Comparison of ENCODE assay signal across 27 cellular contexts in the genomic region with DNA sequence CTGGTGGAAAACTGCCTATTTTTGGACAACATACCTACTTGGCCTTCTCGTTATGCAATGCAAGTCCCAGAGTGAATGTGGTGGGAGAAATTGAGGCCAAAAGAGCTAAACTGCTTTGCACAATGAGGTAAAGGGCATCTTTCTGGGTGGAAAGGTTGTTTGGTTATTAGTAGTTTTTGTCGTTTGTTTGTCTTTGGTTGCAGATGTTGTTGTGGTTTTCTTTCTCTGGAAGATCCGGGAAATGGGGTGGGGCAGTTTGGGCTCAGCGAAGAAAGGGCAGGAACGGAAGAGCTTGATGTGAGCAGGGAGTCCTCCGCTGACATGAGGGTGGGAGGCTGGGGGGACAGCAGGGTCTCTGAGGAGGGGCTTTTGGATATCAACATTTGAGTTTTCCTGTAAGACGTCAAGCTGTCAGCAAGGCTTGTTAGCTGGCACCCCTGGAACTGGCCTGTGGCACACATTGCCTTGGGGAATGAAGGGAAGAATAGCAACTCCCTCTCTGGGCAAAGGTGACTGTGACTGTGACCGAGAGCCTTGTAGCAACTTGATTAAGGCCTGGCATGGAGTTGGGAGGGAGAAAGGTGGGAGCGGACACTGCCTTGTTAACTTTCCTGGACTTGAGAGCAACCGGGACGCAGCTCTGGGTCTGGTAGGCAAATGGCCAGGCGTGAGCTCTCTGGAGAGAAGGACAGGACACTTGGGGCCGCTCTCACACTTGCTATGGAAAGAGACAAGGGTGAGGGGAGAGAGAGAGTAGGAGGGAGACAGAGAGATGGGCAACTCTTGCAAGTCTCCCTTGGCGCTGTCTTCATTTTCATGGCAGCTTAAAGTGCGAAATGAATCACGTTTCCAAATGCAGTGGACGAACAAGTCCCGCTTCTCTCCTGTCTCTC. TPM values are rescaled to one million over a fixed set of nuclear protein-coding genes. Genes with fewer than 3 reads are reported as not detected.
A peak's percentile ranks its signal among the peaks of the same experiment; 100 is the strongest.
DNase-seq lines count a peak whose midpoint lies in the region; ATAC-seq and TF ChIP-seq lines count a peak whose summit lies in the region.
"Had no signal": no experiment of that assay in that cellular context is flagged by ENCODE, and none has a peak within 500 bp of the region (broad histone marks: within the 10 kb centered on the region; RNA-seq: fewer than 3 reads in every experiment).

No MANE protein-coding gene starts in this region.

- POLR2A ChIA-PET in WTC11 (lab: Charles Lee), result interaction anchor here (0.5 kb wide), 1 partner anchor 50 kb away, joined by 3 read pairs; no protein-coding TSS in a partner anchor
- POLR2A ChIA-PET in naive thymus-derived CD4-positive, alpha-beta T cell (lab: Charles Lee), result no interaction called here

- H3K9me3 ChIP-seq in neural progenitor cell (ENCODE audit: low read depth), result no peaks in the 10 kb centered on the region
- no peaks in the 10 kb centered on the region for H3K9me3 ChIP-seq in naive thymus-derived CD4-positive, alpha-beta T cell (ENCODE audit: control insufficient read depth in 2 of 3, low read length in 3 of 3)
- H3K9me3 ChIP-seq: esophagus muscularis mucosa, upper lobe of left lung had no signal

- H3K36me3 ChIP-seq in GM23338 (ENCODE audit: insufficient read depth) (no peaks in the 10 kb centered on the region), neural progenitor cell (no peaks in the 10 kb centered on the region)
- no peaks in the 10 kb centered on the region for H3K36me3 ChIP-seq in naive thymus-derived CD4-positive, alpha-beta T cell (ENCODE audit: control insufficient read depth in 2 of 3, insufficient read depth in 3 of 3, low read length in 3 of 3)
- H3K36me3 ChIP-seq: esophagus muscularis mucosa, upper lobe of left lung had no signal

- H2AFZ ChIP-seq in GM23338, result peak overlapping the region; percentile 77
- peak overlapping the region; percentile 68 for H2AFZ ChIP-seq in neural progenitor cell (replicated peaks)
- H2AFZ ChIP-seq: parathyroid adenoma had no signal

- no peak overlapping the region for H3K4me3 Mint-ChIP-seq in GM23338
- no peak overlapping the region for H3K4me3 Mint-ChIP-seq in WTC11
- no peak overlapping the region for H3K4me3 Mint-ChIP-seq in neural progenitor cell
- H3K4me3 Mint-ChIP-seq in naive thymus-derived CD4-positive, alpha-beta T cell, result peak overlapping the region in 1 of 10 donors; percentile 18
- H3K4me3 Mint-ChIP-seq: activated CD4-positive, alpha-beta memory T cell treated with anti-CD3 and anti-CD28 coated beads, Interleukin-2, amount 10 ng/mL, durations not matched to agents 7 days and 5 days; T-helper 1 cell treated with Interleukin-12 subunit alpha and Interleukin-12 subunit beta and Interleukin-4 antibody, amounts not matched to agents 30 μg/mL and 1 μg/mL, for 36 hours had no signal

- intact Hi-C loops in naive thymus-derived CD4-positive, alpha-beta T cell (cut with micrococcal nuclease), result no loop called here

- no peaks in the 10 kb centered on the region for H3K9me2 ChIP-seq in GM23338 (ENCODE audit: insufficient read depth)

- peaks cover 16% of the 10 kb centered on the region for H3K4me1 Mint-ChIP-seq in GM23338
- H3K4me1 Mint-ChIP-seq in WTC11, result peaks cover 28% of the 10 kb centered on the region
- peaks cover 18% of the 10 kb centered on the region for H3K4me1 Mint-ChIP-seq in neural progenitor cell
- peaks cover 0 to 8% (median 0%) of the 10 kb centered on the region in 7 donors for H3K4me1 Mint-ChIP-seq in naive thymus-derived CD4-positive, alpha-beta T cell

- H3K4me1 ChIP-seq in GM23338 (ENCODE audit: insufficient read depth) (peaks cover 11% of the 10 kb centered on the region), neural progenitor cell (peaks cover 5% of the 10 kb centered on the region)
- H3K4me1 ChIP-seq in naive thymus-derived CD4-positive, alpha-beta T cell (ENCODE audit: control insufficient read depth in 2 of 2, insufficient read depth in 2 of 2, low read length in 2 of 2), result no peaks in the 10 kb centered on the region
- H3K4me1 ChIP-seq: esophagus muscularis mucosa, parathyroid adenoma had no signal

- DNase-seq in NCI-H524 (lab: John Stamatoyannopoulos, UW) (peak; percentile 23 to 34), NCI-H524 treated with DMSO at 0.1 percent for 48 hours (lab: John Stamatoyannopoulos, UW) (no peak), GM23338 (ENCODE audit: low spot score) (peak; percentile 62), WTC11 (ENCODE audit: low spot score) (peak; percentile 39), neural progenitor cell (ENCODE audit: low spot score) (peak; percentile 43), GOT3 (lab: John Stamatoyannopoulos, UW) (no peak)
- no peak for DNase-seq in stimulated activated CD4-positive, alpha-beta T cell treated with anti-CD3 and anti-CD28 coated beads, Interleukin-4, amount 100 ng/mL, for 1 hour
- no peak for DNase-seq in naive thymus-derived CD4-positive, alpha-beta T cell
- DNase-seq: 8988T; activated CD4-positive, alpha-beta memory T cell treated with anti-CD3 and anti-CD28 coated beads, Interleukin-2, amount 10 ng/mL, durations not matched to agents 7 days and 5 days; activated naive CD4-positive, alpha-beta T cell; activated T-cell treated with anti-CD3 and anti-CD28 coated beads, Interleukin-2, amount 50 U/mL, for 1 hour; anterior cingulate cortex; effector CD8-positive, alpha-beta T cell; head of caudate nucleus; KBM-7; MV-4-11; NCI-H187 treated with DMSO at 0.1 percent for 48 hours; stimulated activated CD4-positive, alpha-beta T cell treated with anti-CD3 and anti-CD28 coated beads, Interleukin-1b, Interleukin-23, amount 100 ng/mL, for 48 hours; stimulated activated naive CD4-positive, alpha-beta T cell treated with Interleukin-2 at 50 U/mL for 16 hours; upper lobe of left lung had no signal

- H3K27ac Mint-ChIP-seq in GM23338 (no peak overlapping the region), WTC11 (no peak overlapping the region), neural progenitor cell (no peak overlapping the region)
- H3K27ac Mint-ChIP-seq in naive thymus-derived CD4-positive, alpha-beta T cell, result no peak overlapping the region
- H3K27ac Mint-ChIP-seq: activated CD4-positive, alpha-beta memory T cell treated with anti-CD3 and anti-CD28 coated beads, Interleukin-2, amount 10 ng/mL, durations not matched to agents 7 days and 5 days; T-helper 1 cell treated with Interleukin-12 subunit alpha and Interleukin-12 subunit beta and Interleukin-4 antibody, amounts not matched to agents 30 μg/mL and 1 μg/mL, for 36 hours had no signal

- ATAC-seq in GM23338 (peak; percentile 87), WTC11 (peak; percentile 72)
- ATAC-seq in naive thymus-derived CD4-positive, alpha-beta T cell, result no peak
- ATAC-seq: Right ventricle myocardium inferior had no signal

- peak; percentile 27 to 83; a peak in 3 of 4 replicates for TF ChIP-seq CTCF in GM23338 (conservative IDR thresholded peaks at IDR 0.05; ENCODE audit: low read depth in 2 of 2)
- no peak for TF ChIP-seq CTCF in WTC11 (IDR thresholded peaks at IDR 0.05)
- peak; percentile 40 for TF ChIP-seq CTCF in neural progenitor cell (IDR thresholded peaks at IDR 0.05)

- H3K4me3 ChIP-seq in GM23338, result no peak overlapping the region
- H3K4me3 ChIP-seq in neural progenitor cell, result no peak overlapping the region
- H3K4me3 ChIP-seq in naive thymus-derived CD4-positive, alpha-beta T cell (ENCODE audit: low read length), result no peak overlapping the region
- H3K4me3 ChIP-seq: esophagus muscularis mucosa, lung, upper lobe of left lung had no signal

- H3K27me3 ChIP-seq in GM23338 (ENCODE audit: insufficient read depth), result no peaks in the 10 kb centered on the region
- H3K27me3 ChIP-seq in neural progenitor cell, result no peaks in the 10 kb centered on the region
- no peaks in the 10 kb centered on the region for H3K27me3 ChIP-seq in naive thymus-derived CD4-positive, alpha-beta T cell (ENCODE audit: control insufficient read depth in 2 of 2, insufficient read depth in 2 of 2, low read length in 2 of 2)
- H3K27me3 ChIP-seq: upper lobe of left lung had no signal

- H3K27me3 Mint-ChIP-seq in GM23338 (ENCODE audit: insufficient read depth, low read depth, poor library complexity) (peaks cover 13% of the 10 kb centered on the region), WTC11 (ENCODE audit: low read depth) (no peaks in the 10 kb centered on the region), neural progenitor cell (ENCODE audit: insufficient read depth, low read depth) (peaks cover 5% of the 10 kb centered on the region)
- H3K27me3 Mint-ChIP-seq in naive thymus-derived CD4-positive, alpha-beta T cell, result peaks cover 0 to 34% (median 0%) of the 10 kb centered on the region in 5 donors

- no peaks in the 10 kb centered on the region for H4K20me1 ChIP-seq in GM23338 (replicated peaks; ENCODE audit: insufficient read depth)
- H4K20me1 ChIP-seq in neural progenitor cell (ENCODE audit: low read depth), result no peaks in the 10 kb centered on the region

- no peaks in the 10 kb centered on the region for H3K79me2 ChIP-seq in GM23338 (replicated peaks; ENCODE audit: insufficient read depth)
- H3K79me2 ChIP-seq in neural progenitor cell (ENCODE audit: low read depth), result no peaks in the 10 kb centered on the region
- H3K79me2 ChIP-seq: parathyroid adenoma had no signal

- H3K36me3 Mint-ChIP-seq in GM23338 (ENCODE audit: low read depth), result no peaks in the 10 kb centered on the region
- no peaks in the 10 kb centered on the region for H3K36me3 Mint-ChIP-seq in WTC11
- H3K36me3 Mint-ChIP-seq in neural progenitor cell, result no peaks in the 10 kb centered on the region
- H3K36me3 Mint-ChIP-seq in naive thymus-derived CD4-positive, alpha-beta T cell, result no peaks in the 10 kb centered on the region

- no peaks in the 10 kb centered on the region for H3F3A ChIP-seq in GM23338 (replicated peaks; ENCODE audit: low read depth)
- H3F3A ChIP-seq in neural progenitor cell (ENCODE audit: low read depth), result peaks cover 6% of the 10 kb centered on the region

- CTCF ChIA-PET in WTC11 (lab: Charles Lee), result interaction anchor here (0.7 to 6.2 kb wide), 17 partner anchors 9 to 406 kb away, joined by 3 to 100 read pairs (median 6); a partner anchor contains a TSS
- CTCF ChIA-PET in naive thymus-derived CD4-positive, alpha-beta T cell (lab: Charles Lee), result interaction anchor here (1.1 kb wide), 1 partner anchor 12 kb away, joined by 3 read pairs; no protein-coding TSS in a partner anchor

- H3K9me3 Mint-ChIP-seq in GM23338 (no peaks in the 10 kb centered on the region; the same call in 2 of the 3 replicates), WTC11 (peaks cover 5% of the 10 kb centered on the region; the same call in 1 of the 2 replicates), neural progenitor cell (no peaks in the 10 kb centered on the region)
- H3K9me3 Mint-ChIP-seq in naive thymus-derived CD4-positive, alpha-beta T cell, result no peaks in the 10 kb centered on the region
- H3K9me3 Mint-ChIP-seq: activated CD4-positive, alpha-beta memory T cell treated with anti-CD3 and anti-CD28 coated beads, Interleukin-2, amount 10 ng/mL, durations not matched to agents 7 days and 5 days; T-helper 1 cell treated with Interleukin-12 subunit alpha and Interleukin-12 subunit beta and Interleukin-4 antibody, amounts not matched to agents 30 μg/mL and 1 μg/mL, for 36 hours had no signal

- no peak overlapping the region for H3K9ac ChIP-seq in neural progenitor cell
- H3K9ac ChIP-seq: parathyroid adenoma had no signal

- H3K4me2 ChIP-seq in GM23338, result no peak overlapping the region
- no peak overlapping the region for H3K4me2 ChIP-seq in neural progenitor cell

- H3K27ac ChIP-seq in GM23338 (ENCODE audit: low read depth) (no peak overlapping the region), neural progenitor cell (no peak overlapping the region)
- no peak overlapping the region for H3K27ac ChIP-seq in naive thymus-derived CD4-positive, alpha-beta T cell (ENCODE audit: low read depth, low read length)
- H3K27ac ChIP-seq: C4-2B, esophagus muscularis mucosa, parathyroid adenoma, upper lobe of left lung had no signal

RNA-seq across cellular contexts. Expression of a gene that starts 15.4 kb away (rescaled TPM):
- 2.3 and 3.6 TPM in 2 replicates for total RNA-seq in GM23338 (2014; rRNA removed; shearing (Covaris generic))
- 0.55 and 1.3 TPM in 2 replicates for polyA plus RNA-seq in GM23338 (2016; fragmentation: Nextera tagmentation; extraction: Ambion mirVana)
- 2.2 to 3.1 TPM (median 2.5 TPM) in 3 replicates for total RNA-seq in WTC11 (2021)
- total RNA-seq in neural progenitor cell (ENCODE audit: low replicate concordance), result 0.37 and 0.77 TPM in 2 replicates
- not detected for total RNA-seq in naive thymus-derived CD4-positive, alpha-beta T cell
- not detected for polyA plus RNA-seq in naive thymus-derived CD4-positive, alpha-beta T cell
- total RNA-seq: activated CD4-positive, alpha-beta memory T cell treated with anti-CD3 and anti-CD28 coated beads, Interleukin-2, amount 10 ng/mL, durations not matched to agents 7 days and 5 days; Right ventricle myocardium inferior; upper lobe of left lung had no signal

RNA-seq across cellular contexts. Expression of a gene that starts 59.8 kb away (rescaled TPM):
- 150 and 169 TPM in 2 replicates for total RNA-seq in GM23338 (2014; rRNA removed; shearing (Covaris generic))
- 123 and 130 TPM in 2 replicates for polyA plus RNA-seq in GM23338 (2016; fragmentation: Nextera tagmentation; extraction: Ambion mirVana)
- 111 to 126 TPM (median 114 TPM) in 3 replicates for total RNA-seq in WTC11 (2021)
- 107 and 120 TPM in 2 replicates for total RNA-seq in neural progenitor cell (ENCODE audit: low replicate concordance)
- 10 to 100 TPM; 64.5 to 72.0 (median 71.5) TPM for total RNA-seq in naive thymus-derived CD4-positive, alpha-beta T cell
- 100 to 1,000 TPM; 113 to 139 TPM for polyA plus RNA-seq in naive thymus-derived CD4-positive, alpha-beta T cell

Comparison
In these comparisons a context has a peak if more than half of its experiments do, and no peak if none do; other contexts are left out.
1. DNase-seq: peak in NCI-H524 (2 of 2), GM23338 (single experiment), WTC11 (single experiment) and neural progenitor cell (single experiment); none in NCI-H524 treated with DMSO at 0.1 percent for 48 hours (single experiment), GOT3 (single experiment), stimulated activated CD4-positive, alpha-beta T cell treated with anti-CD3 and anti-CD28 coated beads, Interleukin-4, amount 100 ng/mL, for 1 hour (single experiment) and naive thymus-derived CD4-positive, alpha-beta T cell (0 of 9).